29 cellular contexts compared by ENCODE assay signal in the genomic region with DNA sequence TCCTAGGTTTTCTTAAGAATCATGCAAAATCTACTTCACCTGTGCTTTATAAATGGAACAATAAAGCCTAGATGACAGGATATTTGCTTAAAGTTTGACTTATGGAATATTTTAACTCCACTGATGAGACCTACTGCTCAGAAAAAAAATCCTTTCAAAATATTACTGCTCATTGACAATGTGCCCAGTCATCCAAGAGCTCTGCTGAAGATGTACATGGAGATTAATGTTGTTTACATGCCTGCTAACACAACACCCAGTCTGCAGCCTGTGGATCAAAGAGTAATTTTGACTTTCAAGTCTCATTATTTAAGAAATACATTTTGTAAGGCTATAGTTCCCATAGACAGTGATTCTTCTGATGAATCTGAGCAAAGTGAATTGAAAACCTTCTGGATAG.
DNase-seq lines count a peak whose midpoint lies in the region; FAIRE-seq and TF ChIP-seq lines count a peak whose summit lies in the region.
"Had no signal": no experiment of that assay in that cellular context is flagged by ENCODE, and none has a peak within 500 bp of the region (broad histone marks: within the 10 kb centered on the region; RNA-seq: fewer than 3 reads in every experiment).

No MANE protein-coding gene starts in this region.

- TF ChIP-seq POLR2A in H1 (IDR thresholded peaks at IDR 0.05; ENCODE audit: control extremely low read depth in 1 of 2, low read depth in 2 of 2, low read length in 2 of 2) (no peak), erythroblast (IDR thresholded peaks at IDR 0.05; ENCODE audit: low read length) (no peak)

- H3K56ac ChIP-seq in H1 (replicated peaks; ENCODE audit: insufficient read length, low read depth, low read length): no peak overlapping the region

- no peak overlapping the region for H3K4me2 ChIP-seq in OCI-LY7 (ENCODE audit: low read length)
- no peak overlapping the region for H3K4me2 ChIP-seq in SU-DHL-6 (ENCODE audit: low read depth, low read length, poor library complexity, severe bottlenecking)
- no peak overlapping the region for H3K4me2 ChIP-seq in H1 (ENCODE audit: insufficient read depth in 1 of 2, low read depth in 2 of 2, low read length in 2 of 2)
- H3K4me2 ChIP-seq: BLaER1 had no signal

- no peak overlapping the region for H3K18ac ChIP-seq in H1 (ENCODE audit: extremely low read depth, low read length)

- no peaks in the 10 kb centered on the region for H3K79me1 ChIP-seq in H1 (ENCODE audit: low read depth, low read length)

- POLR2A ChIA-PET in OCI-LY7 (lab: Charles Lee) (interaction anchor here (1.8 kb wide), 1 partner anchor 16 kb away, joined by 8 read pairs; no protein-coding TSS in a partner anchor), H1 (lab: Charles Lee; ENCODE audit: partially characterized antibody) (no interaction called here)

- H3K23ac ChIP-seq in H1 (ENCODE audit: insufficient read length): no peak overlapping the region

- no peak overlapping the region for H3K4me3 Mint-ChIP-seq in endodermal cell
- H3K4me3 Mint-ChIP-seq: CD14-positive monocyte; CD4-positive, alpha-beta memory T cell; CD4-positive, CD25-positive, alpha-beta regulatory T cell; CD8-positive, alpha-beta memory T cell had no signal

- no peak overlapping the region for H4K91ac ChIP-seq in H1 (replicated peaks; ENCODE audit: insufficient read length, low read length)

- H3K27ac ChIP-seq in OCI-LY7 (ENCODE audit: low read depth, low read length, poor library complexity, severe bottlenecking) (no peak overlapping the region), SU-DHL-6 (ENCODE audit: low read depth, low read length) (no peak overlapping the region), H1 (ENCODE audit: low read depth, low read length) (no peak overlapping the region), endodermal cell (ENCODE audit: low read depth, low read length) (no peak overlapping the region)
- H3K27ac ChIP-seq: BLaER1 had no signal

- H3K14ac ChIP-seq in H1 (ENCODE audit: insufficient read length): no peak overlapping the region

- H2BK15ac ChIP-seq in H1 (ENCODE audit: low read length): no peak overlapping the region

- no peaks in the 10 kb centered on the region for H3K9me3 ChIP-seq in OCI-LY7 (ENCODE audit: low read length)
- peaks cover 3% of the 10 kb centered on the region; the same call in 1 of the 2 replicates for H3K9me3 ChIP-seq in SU-DHL-6 (ENCODE audit: insufficient read depth, low read length)
- no peaks in the 10 kb centered on the region for H3K9me3 ChIP-seq in H1 (ENCODE audit: insufficient read depth in 2 of 2, low read depth in 1 of 2, low read length in 1 of 2)
- H3K9me3 ChIP-seq in endodermal cell (ENCODE audit: control insufficient read depth, low read length): no peaks in the 10 kb centered on the region
- H3K9me3 ChIP-seq: BE2C, BLaER1 had no signal

- H3K9ac ChIP-seq in SU-DHL-6 (ENCODE audit: low read length) (no peak overlapping the region), H1 (replicated peaks in 1 of 4; ENCODE audit: extremely low read depth in 1 of 4, low read depth in 3 of 4, low read length in 3 of 4) (no peak overlapping the region), endodermal cell (ENCODE audit: extremely low read depth, low read length, poor library complexity, severe bottlenecking) (no peak overlapping the region)
- H3K9ac ChIP-seq: BLaER1 had no signal

- no peak overlapping the region for H2BK12ac ChIP-seq in H1 (ENCODE audit: low read depth, low read length)

- no peak for DNase-seq in OCI-LY7 (ENCODE audit: low spot score)
- no peak for DNase-seq in H1 (ENCODE audit: low read depth in 1 of 2, low spot score in 2 of 2)
- peak; percentile 6 to 23 for DNase-seq in erythroblast (lab: John Stamatoyannopoulos, UW)
- DNase-seq in SKM-1 treated with dmso at 0.1 percent for 144 hours (lab: John Stamatoyannopoulos, UW; ENCODE audit: unreplicated experiment): no peak
- no peak for DNase-seq in middle frontal gyrus (ENCODE audit: extremely low spot score, low spot score)
- DNase-seq in NCI-H524 (lab: John Stamatoyannopoulos, UW): no peak
- no peak for DNase-seq in endodermal cell
- DNase-seq: 8988T; ACHN; BE2C; C1 segment of cervical spinal cord; CD4-positive, alpha-beta memory T cell; CD4-positive, CD25-positive, alpha-beta regulatory T cell; CD8-positive, alpha-beta memory T cell; COR-L47; DMS 273 treated with DMSO at 0.1 percent for 48 hours; DMS153; DMS53; DMS79; DND-41; EL; GDM1 had no signal

- H3K23me2 ChIP-seq in H1 (ENCODE audit: low read depth, low read length): no peaks in the 10 kb centered on the region

- no peak overlapping the region for H3K4ac ChIP-seq in H1 (replicated peaks; ENCODE audit: insufficient read length, low read depth, low read length)

- H3K27me3 ChIP-seq in SU-DHL-6 (ENCODE audit: low read length): no peaks in the 10 kb centered on the region
- H3K27me3 ChIP-seq in H1 (replicated peaks in 1 of 4; ENCODE audit: control insufficient read depth in 3 of 4, extremely low read depth in 1 of 4, insufficient read depth in 3 of 4, low read length in 3 of 4): no peaks in the 10 kb centered on the region
- no peaks in the 10 kb centered on the region for H3K27me3 ChIP-seq in endodermal cell (ENCODE audit: control insufficient read depth, insufficient read depth, low read length, poor library complexity, severe bottlenecking)
- H3K27me3 ChIP-seq: BE2C, BLaER1 had no signal

- no peak overlapping the region for H3K27ac Mint-ChIP-seq in endodermal cell
- H3K27ac Mint-ChIP-seq: CD14-positive monocyte; CD4-positive, CD25-positive, alpha-beta regulatory T cell; CD8-positive, alpha-beta memory T cell had no signal

- H3K79me2 ChIP-seq in OCI-LY7 (ENCODE audit: insufficient read depth, low read depth, low read length) (no peaks in the 10 kb centered on the region), SU-DHL-6 (ENCODE audit: insufficient read depth, low read length) (no peaks in the 10 kb centered on the region), H1 (ENCODE audit: control insufficient read depth in 1 of 2, insufficient read depth in 2 of 2, low read length in 2 of 2) (no peaks in the 10 kb centered on the region)

- no peak for TF ChIP-seq RAD21 in H1 (IDR thresholded peaks at IDR 0.05 in 1 of 2, conservative IDR thresholded peaks at IDR 0.05 in 1 of 2; ENCODE audit: low read depth in 2 of 2, low read length in 2 of 2)

- no peak for TF ChIP-seq CTCF in OCI-LY7 (conservative IDR thresholded peaks at IDR 0.05; ENCODE audit: low read length)
- no peak for TF ChIP-seq CTCF in SU-DHL-6 (IDR thresholded peaks at IDR 0.05; ENCODE audit: insufficient read depth, low read length, poor library complexity, severe bottlenecking)
- no peak for TF ChIP-seq CTCF in H1 (IDR thresholded peaks at IDR 0.05; ENCODE audit: control extremely low read depth in 1 of 3, insufficient read depth in 1 of 3, low read depth in 1 of 3, low read length in 3 of 3)
- TF ChIP-seq CTCF in endodermal cell (conservative IDR thresholded peaks at IDR 0.05): no peak

- no peaks in the 10 kb centered on the region for H3F3A ChIP-seq in SU-DHL-6 (ENCODE audit: insufficient read depth)

- no peak for FAIRE-seq in H1 (lab: Jason Lieb, UNC)
- FAIRE-seq: A204.1, GM12878, GM12892, GM18507 had no signal

- H3K27me3 Mint-ChIP-seq in endodermal cell (ENCODE audit: insufficient read depth): no peaks in the 10 kb centered on the region
- H3K27me3 Mint-ChIP-seq: CD4-positive, alpha-beta memory T cell; CD4-positive, CD25-positive, alpha-beta regulatory T cell; CD8-positive, alpha-beta memory T cell had no signal

- H3K36me3 Mint-ChIP-seq in endodermal cell (ENCODE audit: low read depth): no peaks in the 10 kb centered on the region
- H3K36me3 Mint-ChIP-seq: CD14-positive monocyte; CD4-positive, alpha-beta memory T cell; CD4-positive, CD25-positive, alpha-beta regulatory T cell; CD8-positive, alpha-beta memory T cell had no signal

- no peak overlapping the region for H4K5ac ChIP-seq in H1 (ENCODE audit: insufficient read length, low read depth, low read length)

- no peak overlapping the region for H2BK120ac ChIP-seq in H1 (replicated peaks; ENCODE audit: low read depth, low read length)

- H3K36me3 ChIP-seq in OCI-LY7 (ENCODE audit: insufficient read depth, low read length) (no peaks in the 10 kb centered on the region), SU-DHL-6 (ENCODE audit: low read length) (no peaks in the 10 kb centered on the region), H1 (ENCODE audit: control insufficient read depth in 2 of 4, insufficient read depth in 4 of 4, low read length in 3 of 4) (no peaks in the 10 kb centered on the region), endodermal cell (ENCODE audit: control insufficient read depth, insufficient read depth, low read length) (no peaks in the 10 kb centered on the region)
- H3K36me3 ChIP-seq: BE2C, BLaER1 had no signal

- no peak overlapping the region for H3K4me3 ChIP-seq in OCI-LY7 (ENCODE audit: low read depth, low read length, poor library complexity, severe bottlenecking)
- H3K4me3 ChIP-seq in SU-DHL-6 (ENCODE audit: insufficient read depth, low read length, poor library complexity, severe bottlenecking): no peak overlapping the region
- no peak overlapping the region for H3K4me3 ChIP-seq in H1 (ENCODE audit: extremely low read depth in 1 of 4, insufficient read depth in 2 of 4, low read depth in 3 of 4, low read length in 4 of 4)
- no peak overlapping the region for H3K4me3 ChIP-seq in endodermal cell (ENCODE audit: low read length)
- H3K4me3 ChIP-seq: BLaER1, GM12878 had no signal

- no TSS peak for BruUV-seq in OCI-LY7 (replicated peaks; lab: Mats Ljungman, UMichigan)

- H3K4me1 ChIP-seq in OCI-LY7 (ENCODE audit: insufficient read depth, low read length, poor library complexity, severe bottlenecking): no peaks in the 10 kb centered on the region
- H3K4me1 ChIP-seq in H1 (replicated peaks in 1 of 4; ENCODE audit: control insufficient read depth in 3 of 4, insufficient read depth in 4 of 4, low read length in 3 of 4): no peaks in the 10 kb centered on the region
- H3K4me1 ChIP-seq in endodermal cell (ENCODE audit: control insufficient read depth, insufficient read depth, low read length): no peaks in the 10 kb centered on the region
- H3K4me1 ChIP-seq: BE2C, BLaER1 had no signal

- H4K20me1 ChIP-seq in OCI-LY7 (ENCODE audit: insufficient read depth, low read length) (no peaks in the 10 kb centered on the region), SU-DHL-6 (ENCODE audit: low read depth, low read length) (no peaks in the 10 kb centered on the region), H1 (replicated peaks in 1 of 2; ENCODE audit: control insufficient read depth in 1 of 2, insufficient read depth in 2 of 2, low read length in 2 of 2) (no peaks in the 10 kb centered on the region)
- H4K20me1 ChIP-seq: BLaER1 had no signal

- peaks cover 1% of the 10 kb centered on the region for H3K9me3 Mint-ChIP-seq in endodermal cell

- no peaks in the 10 kb centered on the region for H3K4me1 Mint-ChIP-seq in endodermal cell
- H3K4me1 Mint-ChIP-seq: CD14-positive monocyte; CD4-positive, alpha-beta memory T cell; CD4-positive, CD25-positive, alpha-beta regulatory T cell; CD8-positive, alpha-beta memory T cell had no signal

- H4K8ac ChIP-seq in H1 (ENCODE audit: extremely low read depth, insufficient read depth, low read length): no peak overlapping the region

- no peak for TF ChIP-seq EP300 in H1 (IDR thresholded peaks at IDR 0.05; ENCODE audit: borderline replicate concordance in 1 of 2, low read depth in 2 of 2, low read length in 2 of 2)

- CTCF ChIA-PET in OCI-LY7 (lab: Charles Lee; ENCODE audit: unreplicated experiment) (no interaction called here), H1 (lab: Charles Lee; ENCODE audit: partially characterized antibody) (no interaction called here)

- H2AFZ ChIP-seq in OCI-LY7 (ENCODE audit: low read length) (0 out of 2 replicates have a peak overlapping the region, but pooled peaks have one; percentile 2), SU-DHL-6 (ENCODE audit: low read depth, low read length, severe bottlenecking) (peak overlapping the region; percentile 3), H1 (ENCODE audit: low read length) (0 out of 2 replicates have a peak overlapping the region, but pooled peaks have one; percentile 56)

- no peaks in the 10 kb centered on the region for H3K9me2 ChIP-seq in OCI-LY7 (ENCODE audit: insufficient read depth, low read length)
- H3K9me2 ChIP-seq in SU-DHL-6 (replicated peaks; ENCODE audit: insufficient read depth, low read length): no peaks in the 10 kb centered on the region

- no peak overlapping the region for H2BK20ac ChIP-seq in H1 (ENCODE audit: low read length)

- intact Hi-C loops in OCI-LY7 (cut with micrococcal nuclease; ENCODE audit: unreplicated experiment): no loop called here

- H2AK5ac ChIP-seq in H1 (ENCODE audit: low read depth, low read length): no peak overlapping the region

- no peak overlapping the region for H2BK5ac ChIP-seq in H1 (ENCODE audit: low read depth, low read length)

Comparison
In these comparisons a context has a peak if more than half of its experiments do, and no peak if none do; other contexts are left out.
1. DNase-seq: peak in erythroblast (2 of 2); none in OCI-LY7 (single experiment), H1 (0 of 2), SKM-1 treated with dmso at 0.1 percent for 144 hours (single experiment), middle frontal gyrus (single experiment), NCI-H524 (0 of 2) and endodermal cell (single experiment).
2. H2AFZ ChIP-seq: peak in every context shown above with its lines; median percentile 56 in H1; 3 in SU-DHL-6; 2 in OCI-LY7.